ENCODE assay signal across 10 cellular contexts in genomic region chr20:17612975-17613327, GRCh38. TPM values are rescaled to one million over a fixed set of nuclear protein-coding genes. Genes with fewer than 3 reads are reported as not detected.
DNase-seq lines count a peak whose midpoint lies in the region; TF ChIP-seq lines count a peak whose summit lies in the region.
"Had no signal": no experiment of that assay in that cellular context is flagged by ENCODE, and none has a peak within 500 bp of the region (broad histone marks: within the 10 kb centered on the region; RNA-seq: fewer than 3 reads in every experiment).

No MANE protein-coding gene starts in this region.

- H3K27me3 ChIP-seq in CD8-positive, alpha-beta memory T cell (ENCODE audit: insufficient read depth, low read length, poor library complexity, severe bottlenecking), result no peaks in the 10 kb centered on the region
- H3K27me3 ChIP-seq in osteoblast (ENCODE audit: insufficient read depth, low read length) (no peaks in the 10 kb centered on the region), mesendoderm (ENCODE audit: insufficient read depth, low read length, poor library complexity) (no peaks in the 10 kb centered on the region), trophoblast cell (ENCODE audit: insufficient read depth, low read length) (no peaks in the 10 kb centered on the region)

- POLR2A ChIA-PET in CD8-positive, alpha-beta memory T cell (lab: Charles Lee), result interaction anchor here (0.7 to 1.0 kb wide), 3 partner anchors 43 to 82 kb away, joined by 3 to 4 read pairs (median 3); partner anchors contain the start of genes BFSP1, DSTN and RRBP1

- peaks cover 42% of the 10 kb centered on the region for H4K20me1 ChIP-seq in osteoblast (ENCODE audit: insufficient read depth, low read length)

- H3K4me3 Mint-ChIP-seq in CD8-positive, alpha-beta memory T cell, result peak overlapping the region in 2 of 7 donors; percentile 75 to 82

- H3K4me2 ChIP-seq in osteoblast (ENCODE audit: insufficient read depth, low read length) (no peak overlapping the region), mesendoderm (ENCODE audit: low read length) (no peak overlapping the region), trophoblast cell (ENCODE audit: low read length) (no peak overlapping the region)

- peaks cover 32 to 51% (median 37%) of the 10 kb centered on the region in 3 donors for H3K4me1 Mint-ChIP-seq in CD8-positive, alpha-beta memory T cell

- H4K8ac ChIP-seq in mesendoderm (ENCODE audit: low read depth, low read length), result no peak overlapping the region
- H4K8ac ChIP-seq in trophoblast cell (ENCODE audit: low read depth, low read length), result no peak overlapping the region

- no peak overlapping the region for H4K5ac ChIP-seq in mesendoderm (ENCODE audit: low read length)

- H4K91ac ChIP-seq in trophoblast cell (ENCODE audit: low read depth, low read length), result no peak overlapping the region

- no peak for TF ChIP-seq CTCF in osteoblast (IDR thresholded peaks at IDR 0.05; ENCODE audit: extremely low read depth, low read depth, low read length)

- H3K27ac ChIP-seq in CD8-positive, alpha-beta memory T cell (ENCODE audit: low read depth, low read length), result peak overlapping the region; percentile 46
- H3K27ac ChIP-seq in KOPT-K1 (ENCODE audit: low read depth, low read length, poor library complexity, severe bottlenecking) (peak overlapping the region; percentile 80), osteoblast (ENCODE audit: low read depth, low read length) (peak overlapping the region; percentile 85), mesendoderm (ENCODE audit: low read depth, low read length) (no peak overlapping the region), trophoblast cell (ENCODE audit: low read depth, low read length) (no peak overlapping the region)
- H3K27ac ChIP-seq: parathyroid adenoma had no signal

- no peak overlapping the region for H2AFZ ChIP-seq in osteoblast (ENCODE audit: low read length)
- no peak overlapping the region for H2AFZ ChIP-seq in trophoblast cell (ENCODE audit: insufficient read depth, low read length, poor library complexity)
- H2AFZ ChIP-seq: parathyroid adenoma had no signal

- H2BK120ac ChIP-seq in mesendoderm (ENCODE audit: low read depth, low read length), result no peak overlapping the region
- no peak overlapping the region for H2BK120ac ChIP-seq in trophoblast cell (ENCODE audit: insufficient read depth, low read length, poor library complexity)

- CTCF ChIA-PET in CD8-positive, alpha-beta memory T cell (lab: Charles Lee), result interaction anchor here (0.9 to 1.4 kb wide), 2 partner anchors 69 to 109 kb away, joined by 3 to 4 read pairs; partner anchors contain the start of gene RRBP1

- no peak overlapping the region for H3K56ac ChIP-seq in mesendoderm (ENCODE audit: low read length)

- H3K9ac ChIP-seq in mesendoderm (ENCODE audit: low read length), result no peak overlapping the region
- H3K9ac ChIP-seq in trophoblast cell (ENCODE audit: low read length), result no peak overlapping the region
- H3K9ac ChIP-seq: parathyroid adenoma had no signal

- H3K4ac ChIP-seq in mesendoderm (ENCODE audit: low read depth, low read length) (no peak overlapping the region), trophoblast cell (ENCODE audit: low read depth, low read length) (no peak overlapping the region)

- H3K4me1 ChIP-seq in CD8-positive, alpha-beta memory T cell (ENCODE audit: insufficient read depth, low read length), result peaks cover 42% of the 10 kb centered on the region
- H3K4me1 ChIP-seq in osteoblast (ENCODE audit: insufficient read depth, low read length) (peaks cover 11% of the 10 kb centered on the region), mesendoderm (ENCODE audit: control insufficient read depth, low read depth, low read length) (no peaks in the 10 kb centered on the region), trophoblast cell (ENCODE audit: control insufficient read depth in 1 of 2, insufficient read depth in 2 of 2, low read length in 2 of 2) (peaks cover 0 to 2% of the 10 kb centered on the region in 2 experiments)

- H3K4me3 ChIP-seq in CD8-positive, alpha-beta memory T cell (ENCODE audit: low read length), result no peak overlapping the region
- H3K4me3 ChIP-seq in osteoblast (ENCODE audit: insufficient read depth, low read length) (no peak overlapping the region), mesendoderm (ENCODE audit: low read length) (no peak overlapping the region), trophoblast cell (ENCODE audit: low read depth, low read length) (no peak overlapping the region)

- H3K9me3 ChIP-seq in CD8-positive, alpha-beta memory T cell (ENCODE audit: low read length), result no peaks in the 10 kb centered on the region
- H3K9me3 ChIP-seq in KOPT-K1 (ENCODE audit: insufficient read depth, low read length, poor library complexity, severe bottlenecking) (no peaks in the 10 kb centered on the region), osteoblast (ENCODE audit: low read depth, low read length) (no peaks in the 10 kb centered on the region), trophoblast cell (ENCODE audit: insufficient read depth, low read depth, low read length) (no peaks in the 10 kb centered on the region)

- H3K79me1 ChIP-seq in mesendoderm (ENCODE audit: low read length) (no peaks in the 10 kb centered on the region), trophoblast cell (ENCODE audit: low read length) (no peaks in the 10 kb centered on the region)

- no peak overlapping the region for H2BK12ac ChIP-seq in trophoblast cell (ENCODE audit: low read length)

- H2BK5ac ChIP-seq in mesendoderm (ENCODE audit: low read length), result no peak overlapping the region
- H2BK5ac ChIP-seq in trophoblast cell (ENCODE audit: low read depth, low read length, poor library complexity), result no peak overlapping the region

- no peak overlapping the region for H2AK5ac ChIP-seq in mesendoderm (ENCODE audit: low read length)
- H2AK5ac ChIP-seq in trophoblast cell (ENCODE audit: low read length), result no peak overlapping the region

- no CpG with 5 or more reads among the region's 7 CpGs for WGBS in mesendoderm (ENCODE audit: extremely low coverage, insufficient coverage, low lambda C conversion rate)
- WGBS in trophoblast cell (ENCODE audit: extremely low coverage, insufficient coverage, insufficient read length), result no CpG with 5 or more reads among the region's 7 CpGs

- H2BK15ac ChIP-seq in mesendoderm (replicated peaks; ENCODE audit: low read depth), result no peak overlapping the region

- H3K79me2 ChIP-seq in osteoblast (ENCODE audit: insufficient read depth, low read length) (peaks cover 2% of the 10 kb centered on the region), mesendoderm (ENCODE audit: control insufficient read depth, insufficient read depth, low read length) (no peaks in the 10 kb centered on the region), trophoblast cell (ENCODE audit: control insufficient read depth, insufficient read depth, low read length, poor library complexity) (no peaks in the 10 kb centered on the region)

- H3K14ac ChIP-seq in trophoblast cell (ENCODE audit: low read length), result no peak overlapping the region

- H3K36me3 ChIP-seq in CD8-positive, alpha-beta memory T cell (ENCODE audit: insufficient read depth, low read length), result no peaks in the 10 kb centered on the region
- H3K36me3 ChIP-seq in KOPT-K1 (ENCODE audit: insufficient read depth, low read length) (peaks cover 39% of the 10 kb centered on the region; the same call in 1 of the 2 replicates), osteoblast (ENCODE audit: insufficient read depth, low read length) (peaks cover 67% of the 10 kb centered on the region), mesendoderm (ENCODE audit: control insufficient read depth, insufficient read depth, low read length) (peaks cover 14% of the 10 kb centered on the region), trophoblast cell (ENCODE audit: control insufficient read depth in 1 of 2, insufficient read depth in 2 of 2, low read length in 2 of 2) (peaks cover 65 to 74% of the 10 kb centered on the region in 2 experiments)

- no peak for DNase-seq in CD8-positive, alpha-beta memory T cell
- DNase-seq in ecto neural progenitor cell (ENCODE audit: low spot score) (peak; percentile 44), osteoblast (ENCODE audit: insufficient read length, low spot score, missing footprints) (peak; percentile 72), mesendoderm (no peak), NCI-H2171 (lab: John Stamatoyannopoulos, UW) (no peak), trophoblast cell (no peak), Ammon's horn (ENCODE audit: low spot score) (no peak)
- DNase-seq: MM.1S had no signal

- no peak overlapping the region for H3K18ac ChIP-seq in mesendoderm (ENCODE audit: low read length)
- no peak overlapping the region for H3K18ac ChIP-seq in trophoblast cell (ENCODE audit: low read length)

- H3K27me3 Mint-ChIP-seq in CD8-positive, alpha-beta memory T cell, result no peaks in the 10 kb centered on the region

- no peaks in the 10 kb centered on the region for H3K9me3 Mint-ChIP-seq in CD8-positive, alpha-beta memory T cell

- H4K12ac ChIP-seq in trophoblast cell (ENCODE audit: low read depth, low read length), result no peak overlapping the region

- H3K36me3 Mint-ChIP-seq in CD8-positive, alpha-beta memory T cell, result peaks cover 0 to 9% (median 1%) of the 10 kb centered on the region in 3 donors

- no peak overlapping the region for H3K23ac ChIP-seq in mesendoderm (ENCODE audit: low read length)
- H3K23ac ChIP-seq in trophoblast cell (ENCODE audit: low read length), result no peak overlapping the region

- H3K27ac Mint-ChIP-seq in CD8-positive, alpha-beta memory T cell, result peak overlapping the region; percentile 87 to 99 (median 98)

RNA-seq across cellular contexts. Expression of gene DSTN, which starts 43.1 kb away (rescaled TPM):
- total RNA-seq in CD8-positive, alpha-beta memory T cell, result 10 to 100 TPM; 66.4 to 66.9 TPM
- 135 TPM for polyA plus RNA-seq in CD8-positive, alpha-beta memory T cell
- 627 and 634 TPM in 2 replicates for total RNA-seq in osteoblast
- polyA plus RNA-seq in mesendoderm (2013, experiment 1 of 2), result 278 TPM
- 278 TPM for polyA plus RNA-seq in mesendoderm (2013, experiment 2 of 2)
- 565 and 566 TPM in 2 replicates for polyA plus RNA-seq in trophoblast cell (2013)

Comparison
In these comparisons a context has a peak if more than half of its experiments do, and no peak if none do; other contexts are left out.
1. DNase-seq: peak in ecto neural progenitor cell (single experiment) and osteoblast (single experiment); none in CD8-positive, alpha-beta memory T cell (0 of 5), mesendoderm (single experiment), NCI-H2171 (single experiment), trophoblast cell (0 of 2) and Ammon's horn (single experiment).
2. H3K27ac ChIP-seq: peak in CD8-positive, alpha-beta memory T cell (single experiment), KOPT-K1 (single experiment) and osteoblast (single experiment); none in mesendoderm (single experiment) and trophoblast cell (single experiment).